ENCODE assay signal across 19 cellular contexts in genomic region chrY:8553614-8554013, GRCh38.
A peak's percentile ranks its signal among the peaks of the same experiment; 100 is the strongest.
DNase-seq lines count a peak whose midpoint lies in the region; ATAC-seq and TF ChIP-seq lines count a peak whose summit lies in the region.
"Had no signal": no experiment of that assay in that cellular context is flagged by ENCODE, and none has a peak within 500 bp of the region (broad histone marks: within the 10 kb centered on the region; RNA-seq: fewer than 3 reads in every experiment).

No MANE protein-coding gene starts in this region.

- ATAC-seq in Right ventricle myocardium inferior (peak; percentile 21), left cardiac atrium (no peak), right cardiac atrium (no peak), left lobe of liver (peak; percentile 74)
- ATAC-seq: CD8-positive, alpha-beta T cell; GM12878 had no signal

- no peak overlapping the region for H3K27ac ChIP-seq in left ventricle myocardium inferior (replicated peaks)
- H3K27ac ChIP-seq in right cardiac atrium (ENCODE audit: low read length): no peak overlapping the region
- H3K27ac ChIP-seq: 22Rv1, BLaER1, C4-2B had no signal

- TF ChIP-seq CTCF in left ventricle myocardium inferior (IDR thresholded peaks at IDR 0.05; ENCODE audit: borderline replicate concordance): no peak

- no peaks in the 10 kb centered on the region for H3K4me1 ChIP-seq in left ventricle myocardium inferior
- no peaks in the 10 kb centered on the region for H3K4me1 ChIP-seq in right cardiac atrium (ENCODE audit: control insufficient read depth, insufficient read depth, low read length)
- H3K4me1 ChIP-seq: BLaER1, Caco-2, HAP-1 had no signal

- no peaks in the 10 kb centered on the region for H3K36me3 ChIP-seq in left ventricle myocardium inferior
- H3K36me3 ChIP-seq: BLaER1, HAP-1 had no signal

- DNase-seq in Right ventricle myocardium inferior (ENCODE audit: missing footprints): no peak
- no peak for DNase-seq in left cardiac atrium
- DNase-seq in left ventricle myocardium inferior: peak; percentile 24
- no peak for DNase-seq in right cardiac atrium
- peak; percentile 63 for DNase-seq in left lobe of liver (ENCODE audit: low spot score)
- no peak for DNase-seq in T-helper 2 cell
- DNase-seq: Caco-2; CD4-positive, CD25-positive, alpha-beta regulatory T cell; CD8-positive, alpha-beta T cell; DMS153; DND-41; GDM1; GOT3; HFFc6 had no signal

- no peak overlapping the region for H3K4me3 ChIP-seq in left ventricle myocardium inferior
- H3K4me3 ChIP-seq in right cardiac atrium (ENCODE audit: low read length): no peak overlapping the region
- H3K4me3 ChIP-seq: BLaER1, GM12878, HAP-1 had no signal

- H3K27me3 ChIP-seq in left ventricle myocardium inferior (ENCODE audit: low read depth): no peaks in the 10 kb centered on the region
- H3K27me3 ChIP-seq in right cardiac atrium (ENCODE audit: control insufficient read depth, insufficient read depth): no peaks in the 10 kb centered on the region
- H3K27me3 ChIP-seq: BLaER1 had no signal

- H3K9me3 ChIP-seq in left ventricle myocardium inferior (replicated peaks) (no peaks in the 10 kb centered on the region), right cardiac atrium (ENCODE audit: control insufficient read depth, low read length) (no peaks in the 10 kb centered on the region)
- H3K9me3 ChIP-seq: BLaER1, Caco-2, HAP-1 had no signal

- intact Hi-C loops in Right ventricle myocardium inferior (cut with DNase I) (loop anchor here (5.0 kb wide), 1 partner anchor 39 kb away; no protein-coding TSS in a partner anchor), left cardiac atrium (cut with DNase I) (no loop called here), left ventricle myocardium inferior (cut with micrococcal nuclease) (no loop called here), right cardiac atrium (cut with DNase I) (no loop called here)

- 66% methylated on average over 8 of the region's 8 CpGs for WGBS in right cardiac atrium

Comparison
In these comparisons a context has a peak if more than half of its experiments do, and no peak if none do; other contexts are left out.
1. ATAC-seq: peak in Right ventricle myocardium inferior (single experiment) and left lobe of liver (single experiment); none in left cardiac atrium (0 of 2) and right cardiac atrium (0 of 2).
2. DNase-seq: peak in left ventricle myocardium inferior (single experiment) and left lobe of liver (single experiment); none in Right ventricle myocardium inferior (single experiment), left cardiac atrium (single experiment), right cardiac atrium (0 of 3) and T-helper 2 cell (0 of 5).